23 cellular contexts compared by ENCODE assay signal in the genomic region with DNA sequence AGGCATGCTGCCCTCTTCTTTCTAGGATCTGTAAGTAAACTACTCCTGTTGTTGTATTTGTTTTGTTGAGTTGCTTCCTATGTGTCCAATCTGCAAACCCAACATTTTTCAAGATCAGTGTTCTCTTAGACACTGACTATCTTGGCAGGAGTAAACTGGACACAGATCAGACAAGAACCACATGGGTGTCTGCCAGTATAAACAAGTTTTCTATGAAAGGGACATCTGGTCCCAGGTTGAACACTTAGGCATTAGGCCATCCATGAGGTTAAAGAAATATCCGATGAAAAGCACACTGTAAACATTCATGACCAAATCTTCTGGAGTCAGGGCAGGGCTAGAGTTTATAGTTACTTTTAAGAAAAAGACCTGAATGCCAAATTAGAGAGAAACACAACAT.
DNase-seq lines count a peak whose midpoint lies in the region; ATAC-seq, FAIRE-seq and TF ChIP-seq lines count a peak whose summit lies in the region.
"Had no signal": no experiment of that assay in that cellular context is flagged by ENCODE, and none has a peak within 500 bp of the region (broad histone marks: within the 10 kb centered on the region; RNA-seq: fewer than 3 reads in every experiment).

No MANE protein-coding gene starts in this region.

- no peak overlapping the region for H2AFZ ChIP-seq in mesenchymal stem cell (ENCODE audit: low read depth, low read length)

- FAIRE-seq in endometrium (lab: Jason Lieb, UNC), result peak; percentile 96
- FAIRE-seq: H1, kidney had no signal

- H2BK15ac ChIP-seq in mesenchymal stem cell (ENCODE audit: low read depth, poor library complexity, severe bottlenecking), result no peak overlapping the region

- H4K8ac ChIP-seq in mesenchymal stem cell (ENCODE audit: low read length), result no peak overlapping the region

- H3K23ac ChIP-seq in mesenchymal stem cell (ENCODE audit: low read length in 2 of 2), result no peak overlapping the region

- no peak overlapping the region for H3K14ac ChIP-seq in mesenchymal stem cell (ENCODE audit: low read length in 2 of 2)

- H3K4me1 ChIP-seq in mesenchymal stem cell (ENCODE audit: control insufficient read depth, insufficient read depth, low read depth, low read length), result no peaks in the 10 kb centered on the region
- H3K4me1 ChIP-seq: upper lobe of left lung had no signal

- no peak overlapping the region for H3K4me3 ChIP-seq in mesenchymal stem cell (ENCODE audit: insufficient read depth in 1 of 2, low read depth in 1 of 2, low read length in 2 of 2)
- H3K4me3 ChIP-seq: cardiac muscle cell, upper lobe of left lung had no signal

- H4K91ac ChIP-seq in mesenchymal stem cell (ENCODE audit: low read length), result no peak overlapping the region

- no peak overlapping the region for H3K18ac ChIP-seq in mesenchymal stem cell (ENCODE audit: low read depth in 1 of 2, low read length in 2 of 2)

- no peak overlapping the region for H2AK5ac ChIP-seq in mesenchymal stem cell (ENCODE audit: low read length, severe bottlenecking)

- H3K9me3 ChIP-seq in mesenchymal stem cell (ENCODE audit: control insufficient read depth, low read length), result no peaks in the 10 kb centered on the region
- H3K9me3 ChIP-seq: upper lobe of left lung had no signal

- H3K27ac ChIP-seq in mesenchymal stem cell (ENCODE audit: low read length, poor library complexity, severe bottlenecking), result no peak overlapping the region
- H3K27ac ChIP-seq: cardiac muscle cell, upper lobe of left lung had no signal

- no peak overlapping the region for H3K9ac ChIP-seq in mesenchymal stem cell (ENCODE audit: low read length)

- no peak overlapping the region for H2BK12ac ChIP-seq in mesenchymal stem cell (ENCODE audit: low read length in 2 of 2)

- H3K36me3 ChIP-seq in mesenchymal stem cell (ENCODE audit: control insufficient read depth in 1 of 2, insufficient read depth in 2 of 2, low read depth in 1 of 2, low read length in 2 of 2), result no peaks in the 10 kb centered on the region
- H3K36me3 ChIP-seq: cardiac muscle cell, upper lobe of left lung had no signal

- ATAC-seq in SK-N-SH treated with all-trans-retinoic acid at 6 μM for 48 hours (no peak), GM21360 (IDR thresholded peaks at IDR 0.05; ENCODE audit: unreplicated experiment) (no peak)
- ATAC-seq: activated CD4-positive, CD25-positive, alpha-beta regulatory T cell treated with anti-CD3 and anti-CD28 coated beads, Interleukin-2, amount 50 U/mL, for 24 hours; naive thymus-derived CD4-positive, alpha-beta T cell; right cardiac atrium had no signal

- 100% methylated on average over 1 of the region's 1 CpG for WGBS in mesenchymal stem cell

- no peak overlapping the region for H3K4ac ChIP-seq in mesenchymal stem cell (ENCODE audit: low read depth in 1 of 2, low read length in 2 of 2)

- peak; percentile 11 for DNase-seq in AG09319 (ENCODE audit: extremely low read depth, low read depth)
- peak; percentile 53 for DNase-seq in M059J (ENCODE audit: low read depth)
- peak; percentile 15 for DNase-seq in mesenchymal stem cell
- DNase-seq in SKM-1 (lab: John Stamatoyannopoulos, UW; ENCODE audit: unreplicated experiment), result no peak
- no peak for DNase-seq in hippocampal formation (lab: John Stamatoyannopoulos, UW)
- DNase-seq: activated CD4-positive, alpha-beta memory T cell treated with anti-CD3 and anti-CD28 coated beads, Interleukin-2, amount 10 ng/mL, durations not matched to agents 7 days and 5 days; activated effector memory CD4-positive, alpha-beta T cell treated with Interleukin-2 at 50 U/mL for 16 hours; C1 segment of cervical spinal cord; dermis blood vessel endothelial cell; kidney; naive thymus-derived CD4-positive, alpha-beta T cell; NCI-H1436 treated with DMSO at 0.1 percent for 48 hours; NCI-H526 treated with DMSO at 0.1 percent for 48 hours; right cardiac atrium; stimulated activated CD8-positive, alpha-beta memory T cell treated with anti-CD3 and anti-CD28 coated beads, Interleukin-4, amount 100 ng/mL, for 48 hours; SW 1271; upper lobe of left lung had no signal

- no peaks in the 10 kb centered on the region for H3K27me3 ChIP-seq in mesenchymal stem cell (ENCODE audit: control insufficient read depth in 1 of 2, insufficient read depth in 1 of 2, low read length in 2 of 2)
- H3K27me3 ChIP-seq: cardiac muscle cell, upper lobe of left lung had no signal

- H2BK5ac ChIP-seq in mesenchymal stem cell (ENCODE audit: low read depth, low read length, poor library complexity, severe bottlenecking), result no peak overlapping the region

- H2BK120ac ChIP-seq in mesenchymal stem cell (ENCODE audit: low read depth, low read length), result no peak overlapping the region

- H3K79me1 ChIP-seq in mesenchymal stem cell (replicated peaks; ENCODE audit: low read length, poor library complexity, severe bottlenecking), result no peaks in the 10 kb centered on the region

- no peak for TF ChIP-seq CTCF in AG09319 (IDR thresholded peaks at IDR 0.05; ENCODE audit: low read depth, low read length)

- no peak overlapping the region for H3K4me2 ChIP-seq in mesenchymal stem cell (ENCODE audit: low read length, poor library complexity, severe bottlenecking)

TF ChIP-seq in SK-N-SH treated with all-trans-retinoic acid at 6 μM for 48 hours, 23 proteins besides CTCF, POLR2A, EP300 and RAD21:
- no peak for TF ChIP-seq CSDC2 (CRISPR knock-in tag; IDR thresholded peaks at IDR 0.05)
- TF ChIP-seq ZFP3 (CRISPR knock-in tag; IDR thresholded peaks at IDR 0.05), result no peak
- TF ChIP-seq BACH2 (CRISPR knock-in tag; IDR thresholded peaks at IDR 0.05; ENCODE audit: borderline replicate concordance), result no peak
- TF ChIP-seq, protein P1, sequence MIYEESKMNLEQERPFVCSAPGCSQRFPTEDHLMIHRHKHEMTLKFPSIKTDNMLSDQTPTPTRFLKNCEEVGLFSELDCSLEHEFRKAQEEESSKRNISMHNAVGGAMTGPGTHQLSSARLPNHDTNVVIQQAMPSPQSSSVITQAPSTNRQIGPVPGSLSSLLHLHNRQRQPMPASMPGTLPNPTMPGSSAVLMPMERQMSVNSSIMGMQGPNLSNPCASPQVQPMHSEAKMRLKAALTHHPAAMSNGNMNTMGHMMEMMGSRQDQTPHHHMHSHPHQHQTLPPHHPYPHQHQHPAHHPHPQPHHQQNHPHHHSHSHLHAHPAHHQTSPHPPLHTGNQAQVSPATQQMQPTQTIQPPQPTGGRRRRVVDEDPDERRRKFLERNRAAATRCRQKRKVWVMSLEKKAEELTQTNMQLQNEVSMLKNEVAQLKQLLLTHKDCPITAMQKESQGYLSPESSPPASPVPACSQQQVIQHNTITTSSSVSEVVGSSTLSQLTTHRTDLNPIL (CRISPR knock-in tag; IDR thresholded peaks at IDR 0.05; ENCODE audit: low read depth), result no peak
- TF ChIP-seq, protein P2, sequence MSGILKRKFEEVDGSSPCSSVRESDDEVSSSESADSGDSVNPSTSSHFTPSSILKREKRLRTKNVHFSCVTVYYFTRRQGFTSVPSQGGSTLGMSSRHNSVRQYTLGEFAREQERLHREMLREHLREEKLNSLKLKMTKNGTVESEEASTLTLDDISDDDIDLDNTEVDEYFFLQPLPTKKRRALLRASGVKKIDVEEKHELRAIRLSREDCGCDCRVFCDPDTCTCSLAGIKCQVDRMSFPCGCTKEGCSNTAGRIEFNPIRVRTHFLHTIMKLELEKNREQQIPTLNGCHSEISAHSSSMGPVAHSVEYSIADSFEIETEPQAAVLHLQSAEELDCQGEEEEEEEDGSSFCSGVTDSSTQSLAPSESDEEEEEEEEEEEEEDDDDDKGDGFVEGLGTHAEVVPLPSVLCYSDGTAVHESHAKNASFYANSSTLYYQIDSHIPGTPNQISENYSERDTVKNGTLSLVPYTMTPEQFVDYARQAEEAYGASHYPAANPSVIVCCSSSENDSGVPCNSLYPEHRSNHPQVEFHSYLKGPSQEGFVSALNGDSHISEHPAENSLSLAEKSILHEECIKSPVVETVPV (CRISPR knock-in tag; IDR thresholded peaks at IDR 0.05), result no peak
- no peak for TF ChIP-seq ISL1 (CRISPR knock-in tag; IDR thresholded peaks at IDR 0.05)
- no peak for TF ChIP-seq ZC3H10 (CRISPR knock-in tag; IDR thresholded peaks at IDR 0.05)
- TF ChIP-seq ZNF8 (CRISPR knock-in tag; IDR thresholded peaks at IDR 0.05), result no peak
- TF ChIP-seq OSR1 (CRISPR knock-in tag; IDR thresholded peaks at IDR 0.05), result no peak
- TF ChIP-seq ARNTL (CRISPR knock-in tag; IDR thresholded peaks at IDR 0.05; ENCODE audit: borderline replicate concordance, low read depth), result no peak
- no peak for TF ChIP-seq ZNF70 (CRISPR knock-in tag; IDR thresholded peaks at IDR 0.05)
- no peak for TF ChIP-seq ZFP30 (CRISPR knock-in tag; IDR thresholded peaks at IDR 0.05)
- TF ChIP-seq SNAI2 (CRISPR knock-in tag; IDR thresholded peaks at IDR 0.05), result no peak
- no peak for TF ChIP-seq GLIS3 (CRISPR knock-in tag; IDR thresholded peaks at IDR 0.05)
- TF ChIP-seq, protein P3, sequence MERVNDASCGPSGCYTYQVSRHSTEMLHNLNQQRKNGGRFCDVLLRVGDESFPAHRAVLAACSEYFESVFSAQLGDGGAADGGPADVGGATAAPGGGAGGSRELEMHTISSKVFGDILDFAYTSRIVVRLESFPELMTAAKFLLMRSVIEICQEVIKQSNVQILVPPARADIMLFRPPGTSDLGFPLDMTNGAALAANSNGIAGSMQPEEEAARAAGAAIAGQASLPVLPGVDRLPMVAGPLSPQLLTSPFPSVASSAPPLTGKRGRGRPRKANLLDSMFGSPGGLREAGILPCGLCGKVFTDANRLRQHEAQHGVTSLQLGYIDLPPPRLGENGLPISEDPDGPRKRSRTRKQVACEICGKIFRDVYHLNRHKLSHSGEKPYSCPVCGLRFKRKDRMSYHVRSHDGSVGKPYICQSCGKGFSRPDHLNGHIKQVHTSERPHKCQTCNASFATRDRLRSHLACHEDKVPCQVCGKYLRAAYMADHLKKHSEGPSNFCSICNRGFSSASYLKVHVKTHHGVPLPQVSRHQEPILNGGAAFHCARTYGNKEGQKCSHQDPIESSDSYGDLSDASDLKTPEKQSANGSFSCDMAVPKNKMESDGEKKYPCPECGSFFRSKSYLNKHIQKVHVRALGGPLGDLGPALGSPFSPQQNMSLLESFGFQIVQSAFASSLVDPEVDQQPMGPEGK (CRISPR knock-in tag; IDR thresholded peaks at IDR 0.05; ENCODE audit: borderline replicate concordance), result no peak

Comparison
In these comparisons a context has a peak if more than half of its experiments do, and no peak if none do; other contexts are left out.
1. DNase-seq: peak in AG09319 (single experiment), M059J (single experiment) and mesenchymal stem cell (single experiment); none in SKM-1 (single experiment) and hippocampal formation (0 of 2).